In the genomic region with DNA sequence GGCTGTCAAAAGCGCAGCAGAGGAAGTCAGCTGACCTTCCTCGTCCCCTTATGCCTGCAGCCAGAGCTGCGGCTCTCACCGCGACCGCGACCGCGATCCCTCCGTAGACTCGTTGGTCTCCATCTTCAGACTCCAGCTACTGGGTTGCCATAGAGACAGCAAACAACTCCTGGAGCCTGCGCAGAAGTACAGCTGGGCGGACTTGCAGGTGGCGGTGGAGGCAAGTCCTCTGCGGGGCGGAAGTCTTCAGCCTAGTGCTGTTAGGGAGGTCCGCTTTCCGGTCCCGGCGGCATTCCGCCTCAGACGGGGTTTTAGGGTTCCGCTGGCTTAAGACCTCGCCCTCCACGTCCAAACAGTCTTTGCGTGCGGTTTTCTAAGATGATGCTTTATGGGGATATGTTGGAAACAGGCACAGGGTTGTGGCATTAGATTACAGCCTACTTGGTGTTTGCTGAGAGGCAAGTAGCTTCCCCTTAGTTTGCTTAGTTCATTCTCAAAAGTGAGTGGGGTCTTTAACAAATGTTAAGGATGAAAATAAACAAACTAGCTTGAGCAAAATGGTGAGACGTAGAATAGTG, we compare ENCODE assay signal across 8 cellular contexts. TPM values are rescaled to one million over a fixed set of nuclear protein-coding genes. Genes with fewer than 3 reads are reported as not detected.
DNase-seq lines count a peak whose midpoint lies in the region; FAIRE-seq and TF ChIP-seq lines count a peak whose summit lies in the region.

TSS of gene SPAG8 (minus strand) at position 238 of the 578 bp plus-strand sequence. CDS start at position 123, 115 bp downstream.

- H2AFZ ChIP-seq in MM.1S (ENCODE audit: low read length), result peak within 1 kb of the TSS; percentile 73

- H3K4me2 ChIP-seq in MM.1S (ENCODE audit: low read depth, low read length), result peak within 1 kb of the TSS; percentile 79

- H4K20me1 ChIP-seq in MM.1S (ENCODE audit: insufficient read depth, low read length), result no peaks in the 10 kb centered on the region

- H3K36me3 ChIP-seq in MM.1S (replicated peaks; ENCODE audit: insufficient read depth, low read length) (no peaks in the 10 kb centered on the region), SJSA1 (peaks cover 3% of the 10 kb centered on the region; the same call in 1 of the 2 replicates), suprapubic skin (peaks cover 11% of the 10 kb centered on the region)

- H3K4me1 ChIP-seq in MM.1S (ENCODE audit: low read length) (peaks cover 25% of the 10 kb centered on the region), SJSA1 (replicated peaks) (peaks cover 21% of the 10 kb centered on the region), suprapubic skin (peaks cover 36% of the 10 kb centered on the region)

- H3K9me3 Mint-ChIP-seq in activated naive CD4-positive, alpha-beta T cell treated with anti-CD3 and anti-CD28 coated beads, Interleukin-2, amount 10 ng/mL, durations not matched to agents 7 days and 5 days, result peaks cover 3% of the 10 kb centered on the region

- H3K9ac ChIP-seq in MM.1S (ENCODE audit: low read length), result peak within 1 kb of the TSS; percentile 54

- H3K4me3 Mint-ChIP-seq in activated naive CD4-positive, alpha-beta T cell treated with anti-CD3 and anti-CD28 coated beads, Interleukin-2, amount 10 ng/mL, durations not matched to agents 7 days and 5 days, result peak within 1 kb of the TSS; percentile 74

- no peaks in the 10 kb centered on the region for H3K79me2 ChIP-seq in MM.1S (ENCODE audit: low read length)

- WGBS in suprapubic skin, result 4% methylated on average over 13 of the region's 28 CpGs

- peak within 1 kb of the TSS; percentile 57 for H3K4me3 ChIP-seq in MM.1S (ENCODE audit: low read length)
- peak within 1 kb of the TSS; percentile 35 for H3K4me3 ChIP-seq in SJSA1
- H3K4me3 ChIP-seq in suprapubic skin, result peak within 1 kb of the TSS; percentile 55

- peaks cover 10% of the 10 kb centered on the region for H3K27me3 Mint-ChIP-seq in activated naive CD4-positive, alpha-beta T cell treated with anti-CD3 and anti-CD28 coated beads, Interleukin-2, amount 10 ng/mL, durations not matched to agents 7 days and 5 days

- DNase-seq in HCEC 1CT (peak; percentile 98), MM.1S (peak; percentile 99), SJSA1 (ENCODE audit: low read depth in 1 of 2, low spot score in 2 of 2) (peak; percentile 65 to 90), globus pallidus (ENCODE audit: low spot score) (peak; percentile 94), nucleus accumbens (lab: John Stamatoyannopoulos, UW) (peak; percentile 39 to 98 (median 90)), suprapubic skin (ENCODE audit: low spot score in 2 of 2) (peak; percentile 95 to 96)
- DNase-seq in activated naive CD4-positive, alpha-beta T cell treated with anti-CD3 and anti-CD28 coated beads, Interleukin-2, amount 10 ng/mL, durations not matched to agents 7 days and 5 days, result peak; percentile 98

- CTCF ChIA-PET in activated naive CD4-positive, alpha-beta T cell treated with anti-CD3 and anti-CD28 coated beads, Interleukin-2, amount 10 ng/mL, durations not matched to agents 7 days and 5 days (lab: Charles Lee), result interaction anchor here (0.8 to 2.7 kb wide), 10 partner anchors 13 to 208 kb away, joined by 3 to 14 read pairs (median 4); partner anchors contain the start of genes CCDC107, CREB3, RMRP and TLN1

- H3K9me3 ChIP-seq in MM.1S (replicated peaks; ENCODE audit: insufficient read depth, low read length), result no peaks in the 10 kb centered on the region
- H3K9me3 ChIP-seq in SJSA1 (replicated peaks), result no peaks in the 10 kb centered on the region
- no peaks in the 10 kb centered on the region for H3K9me3 ChIP-seq in suprapubic skin

- no peak for TF ChIP-seq CTCF in MM.1S (IDR thresholded peaks at IDR 0.05; ENCODE audit: low read length)
- TF ChIP-seq CTCF in suprapubic skin (IDR thresholded peaks at IDR 0.05), result no peak

- H3K36me3 Mint-ChIP-seq in activated naive CD4-positive, alpha-beta T cell treated with anti-CD3 and anti-CD28 coated beads, Interleukin-2, amount 10 ng/mL, durations not matched to agents 7 days and 5 days, result peaks cover 18% of the 10 kb centered on the region

- H3K9me2 ChIP-seq in MM.1S (replicated peaks; ENCODE audit: insufficient read depth, low read length), result no peaks in the 10 kb centered on the region

- no peaks in the 10 kb centered on the region for H3K27me3 ChIP-seq in MM.1S (replicated peaks; ENCODE audit: insufficient read depth, low read length)
- H3K27me3 ChIP-seq in SJSA1 (replicated peaks), result no peaks in the 10 kb centered on the region
- H3K27me3 ChIP-seq in suprapubic skin, result no peaks in the 10 kb centered on the region

- H3K27ac ChIP-seq in MM.1S (ENCODE audit: low read length) (peak within 1 kb of the TSS; percentile 53; the same call in 1 of the 2 replicates), SJSA1 (no peak within 1 kb of the TSS), suprapubic skin (peak within 1 kb of the TSS; percentile 62)

- H3F3A ChIP-seq in MM.1S (ENCODE audit: insufficient read depth, low read length), result peaks cover 30% of the 10 kb centered on the region; the same call in 1 of the 2 replicates

- peak; percentile 30 for FAIRE-seq in G401.6 (lab: Jason Lieb, UNC)

- TF ChIP-seq EP300 in suprapubic skin (IDR thresholded peaks at IDR 0.05), result no peak

- no peak for TF ChIP-seq POLR2A in suprapubic skin (IDR thresholded peaks at IDR 0.05)

- H3K4me1 Mint-ChIP-seq in activated naive CD4-positive, alpha-beta T cell treated with anti-CD3 and anti-CD28 coated beads, Interleukin-2, amount 10 ng/mL, durations not matched to agents 7 days and 5 days, result peaks cover 47% of the 10 kb centered on the region

- peak within 1 kb of the TSS; percentile 96 for H3K27ac Mint-ChIP-seq in activated naive CD4-positive, alpha-beta T cell treated with anti-CD3 and anti-CD28 coated beads, Interleukin-2, amount 10 ng/mL, durations not matched to agents 7 days and 5 days

RNA-seq across cellular contexts. Expression of gene SPAG8, which starts in this region (rescaled TPM):
- 0.13 TPM in 1 of 2 replicates, not detected in the other for total RNA-seq in SJSA1 (2014; rRNA removed; shearing (Covaris generic))
- under 1 TPM in 3 of 4 donors, not detected in 1; 0.47 to 0.53 (median 0.52) TPM for total RNA-seq in suprapubic skin

Comparison
In these comparisons a context has a peak if more than half of its experiments do, and no peak if none do; other contexts are left out.
1. Peak in DNase-seq and H3K4me3 ChIP-seq in SJSA1; RNA of the gene not detected or under 1 TPM.
2. Peak in DNase-seq, H3K4me3 ChIP-seq and H3K27ac ChIP-seq in suprapubic skin; RNA of the gene not detected or under 1 TPM.